In genomic region chr16:78659668-78660217, GRCh38 we compare ENCODE assay signal across 1 cellular context.
TF ChIP-seq lines count a peak whose summit lies in the region.

No MANE protein-coding gene starts in this region.

TF ChIP-seq in HepG2, 621 proteins besides CTCF, POLR2A, EP300 and RAD21 (continued from another document):
- no peak for TF ChIP-seq ZNF225 (CRISPR knock-in tag; IDR thresholded peaks at IDR 0.05)
- no peak for TF ChIP-seq ZNF740 (CRISPR knock-in tag; IDR thresholded peaks at IDR 0.05)
- no peak for TF ChIP-seq ZNF549 (CRISPR knock-in tag; IDR thresholded peaks at IDR 0.05)
- TF ChIP-seq ZNF615 (CRISPR knock-in tag; IDR thresholded peaks at IDR 0.05; ENCODE audit: borderline replicate concordance), result no peak
- TF ChIP-seq, protein P1, sequence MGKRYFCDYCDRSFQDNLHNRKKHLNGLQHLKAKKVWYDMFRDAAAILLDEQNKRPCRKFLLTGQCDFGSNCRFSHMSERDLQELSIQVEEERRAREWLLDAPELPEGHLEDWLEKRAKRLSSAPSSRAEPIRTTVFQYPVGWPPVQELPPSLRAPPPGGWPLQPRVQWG (CRISPR knock-in tag; IDR thresholded peaks at IDR 0.05; ENCODE audit: borderline replicate concordance, low read depth), result no peak
- TF ChIP-seq RFXANK (CRISPR knock-in tag; IDR thresholded peaks at IDR 0.05), result no peak
- peak; percentile 51 for TF ChIP-seq HNF4A (CRISPR knock-in tag; IDR thresholded peaks at IDR 0.05)
- TF ChIP-seq, protein P2, sequence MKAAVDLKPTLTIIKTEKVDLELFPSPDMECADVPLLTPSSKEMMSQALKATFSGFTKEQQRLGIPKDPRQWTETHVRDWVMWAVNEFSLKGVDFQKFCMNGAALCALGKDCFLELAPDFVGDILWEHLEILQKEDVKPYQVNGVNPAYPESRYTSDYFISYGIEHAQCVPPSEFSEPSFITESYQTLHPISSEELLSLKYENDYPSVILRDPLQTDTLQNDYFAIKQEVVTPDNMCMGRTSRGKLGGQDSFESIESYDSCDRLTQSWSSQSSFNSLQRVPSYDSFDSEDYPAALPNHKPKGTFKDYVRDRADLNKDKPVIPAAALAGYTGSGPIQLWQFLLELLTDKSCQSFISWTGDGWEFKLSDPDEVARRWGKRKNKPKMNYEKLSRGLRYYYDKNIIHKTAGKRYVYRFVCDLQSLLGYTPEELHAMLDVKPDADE (CRISPR knock-in tag; IDR thresholded peaks at IDR 0.05), result no peak
- TF ChIP-seq SRSF1 (optimal IDR thresholded peaks at IDR 0.05; ENCODE audit: low read depth, low read length), result no peak
- no peak for TF ChIP-seq CEBPG (CRISPR knock-in tag; IDR thresholded peaks at IDR 0.05)
TF ChIP-seq in HepG2: peak in this region for 2.
